Comparison of ENCODE assay signal across 19 cellular contexts in the genomic region with DNA sequence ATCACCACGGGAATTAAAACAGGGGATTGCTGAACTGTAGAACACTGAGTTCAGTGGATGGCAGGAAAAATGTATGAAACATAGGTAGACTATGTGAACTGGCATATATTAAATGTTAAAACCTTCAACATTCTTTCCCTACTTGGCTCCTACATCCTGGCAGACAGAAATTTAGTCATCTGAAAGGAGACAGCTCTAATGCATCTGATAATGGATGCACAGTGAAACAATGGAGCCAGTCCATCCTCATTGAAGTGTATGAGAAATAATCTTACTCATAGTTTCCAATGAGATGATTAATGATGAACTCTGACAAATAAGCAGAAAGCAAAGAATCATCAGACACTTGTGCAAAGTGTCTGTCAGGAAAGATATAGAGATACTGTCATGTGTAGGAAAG.
DNase-seq lines count a peak whose midpoint lies in the region; ATAC-seq and TF ChIP-seq lines count a peak whose summit lies in the region.
"Had no signal": no experiment of that assay in that cellular context is flagged by ENCODE, and none has a peak within 500 bp of the region (broad histone marks: within the 10 kb centered on the region; RNA-seq: fewer than 3 reads in every experiment).

No MANE protein-coding gene starts in this region.

- no peaks in the 10 kb centered on the region for H3K4me1 ChIP-seq in GM23248 (ENCODE audit: insufficient read depth)
- no peaks in the 10 kb centered on the region for H3K4me1 ChIP-seq in SJSA1 (replicated peaks)
- H3K4me1 ChIP-seq: BE2C, tibial nerve had no signal

- H3F3A ChIP-seq in GM23248 (ENCODE audit: insufficient read depth) = 0 out of 2 replicates have a peak, but pooled peaks cover 5% of the 10 kb centered on the region

- no peak for TF ChIP-seq CTCF in epithelial cell of esophagus (IDR thresholded peaks at IDR 0.05; ENCODE audit: insufficient read depth, low read depth, low read length, missing control alignments)
- no peak for TF ChIP-seq CTCF in natural killer cell (IDR thresholded peaks at IDR 0.05)

- peak overlapping the region; percentile 27 for H3K4me2 ChIP-seq in GM23248 (ENCODE audit: unreplicated experiment)

- H3K9me3 Mint-ChIP-seq in natural killer cell = peaks cover 0 to 19% of the 10 kb centered on the region in 2 donors

- H3K4me3 ChIP-seq in GM23248 (no peak overlapping the region), SJSA1 (no peak overlapping the region), epithelial cell of esophagus (ENCODE audit: low read length) (no peak overlapping the region)
- H3K4me3 ChIP-seq: tibial nerve had no signal

- in situ Hi-C loops in GM23248 (cut with MboI) = no loop called here

- H3K79me2 ChIP-seq in GM23248 (ENCODE audit: insufficient read depth) = no peaks in the 10 kb centered on the region

- DNase-seq in GM23248 = peak; percentile 72
- DNase-seq in SJSA1 (ENCODE audit: low read depth in 1 of 2, low spot score in 2 of 2) = peak in 1 of 2 experiments; percentile 7
- DNase-seq in epithelial cell of esophagus (ENCODE audit: low read depth) = peak; percentile 93
- peak; percentile 33 for DNase-seq in renal cortical epithelial cell (ENCODE audit: low read depth)
- DNase-seq in natural killer cell = no peak
- no peak for DNase-seq in iPS-NIHi7 (ENCODE audit: extremely low spot score)
- no peak for DNase-seq in NCI-H146 (lab: John Stamatoyannopoulos, UW)
- no peak for DNase-seq in Right ventricle myocardium superior
- DNase-seq: activated CD4-positive, alpha-beta memory T cell treated with anti-CD3 and anti-CD28 coated beads for 36 hours; activated T-cell treated with anti-CD3 and anti-CD28 coated beads, Interleukin-2, amount 50 U/mL, for 72 hours; BE2C; glutamatergic neuron; islet precursor cell; NCI-H1105 treated with DMSO at 0.1 percent for 48 hours had no signal

- H4K20me1 ChIP-seq in GM23248 (ENCODE audit: insufficient read depth) = no peaks in the 10 kb centered on the region

- intact Hi-C loops in natural killer cell (cut with micrococcal nuclease) = no loop called here
- intact Hi-C loops in Right ventricle myocardium superior (cut with DNase I) = no loop called here

- no peaks in the 10 kb centered on the region for H3K9me2 ChIP-seq in GM23248 (ENCODE audit: insufficient read depth)

- no peak overlapping the region for H3K4me3 Mint-ChIP-seq in natural killer cell
- H3K4me3 Mint-ChIP-seq: activated CD4-positive, alpha-beta memory T cell treated with anti-CD3 and anti-CD28 coated beads for 36 hours; activated T-cell treated with anti-CD3 and anti-CD28 coated beads, Interleukin-2, amount 50 U/mL, for 72 hours; mesothelial cell of epicardium; stimulated activated effector memory CD8-positive, alpha-beta T cell treated with anti-CD3 and anti-CD28 coated beads, Interleukin-12 subunit alpha, Interleukin-12 subunit beta, amount 100 ng/mL, for 72 hours had no signal

- H3K27ac ChIP-seq in GM23248 (peak overlapping the region; percentile 3; the same call in 1 of the 2 replicates), SJSA1 (0 out of 2 replicates have a peak overlapping the region, but pooled peaks have one; percentile 25)
- H3K27ac ChIP-seq: neutrophil, tibial nerve had no signal

- no peak overlapping the region for H3K27ac Mint-ChIP-seq in natural killer cell
- H3K27ac Mint-ChIP-seq: activated CD4-positive, alpha-beta memory T cell treated with anti-CD3 and anti-CD28 coated beads for 36 hours; activated T-cell treated with anti-CD3 and anti-CD28 coated beads, Interleukin-2, amount 50 U/mL, for 72 hours; mesothelial cell of epicardium; stimulated activated effector memory CD8-positive, alpha-beta T cell treated with anti-CD3 and anti-CD28 coated beads, Interleukin-12 subunit alpha, Interleukin-12 subunit beta, amount 100 ng/mL, for 72 hours had no signal

- H3K27me3 ChIP-seq in GM23248 (replicated peaks; ENCODE audit: insufficient read depth) (no peaks in the 10 kb centered on the region), SJSA1 (replicated peaks) (no peaks in the 10 kb centered on the region)
- H3K27me3 ChIP-seq: BE2C, neutrophil, tibial nerve had no signal

- H3K9ac ChIP-seq in GM23248 = no peak overlapping the region

- H3K27me3 Mint-ChIP-seq in natural killer cell (ENCODE audit: low read depth in 2 of 2) = no peaks in the 10 kb centered on the region
- H3K27me3 Mint-ChIP-seq: activated CD4-positive, alpha-beta memory T cell treated with anti-CD3 and anti-CD28 coated beads for 36 hours had no signal

- no peak overlapping the region for H2AFZ ChIP-seq in GM23248

- H3K36me3 Mint-ChIP-seq in natural killer cell = no peaks in the 10 kb centered on the region
- H3K36me3 Mint-ChIP-seq: activated CD4-positive, alpha-beta memory T cell treated with anti-CD3 and anti-CD28 coated beads for 36 hours; stimulated activated effector memory CD8-positive, alpha-beta T cell treated with anti-CD3 and anti-CD28 coated beads, Interleukin-12 subunit alpha, Interleukin-12 subunit beta, amount 100 ng/mL, for 72 hours had no signal

- no peaks in the 10 kb centered on the region for H3K9me3 ChIP-seq in GM23248 (ENCODE audit: low read depth)
- no peaks in the 10 kb centered on the region for H3K9me3 ChIP-seq in SJSA1 (replicated peaks)
- H3K9me3 ChIP-seq: BE2C, neutrophil had no signal

- no peaks in the 10 kb centered on the region for H3K36me3 ChIP-seq in GM23248 (ENCODE audit: low read depth)
- H3K36me3 ChIP-seq in SJSA1 = no peaks in the 10 kb centered on the region
- H3K36me3 ChIP-seq: BE2C, neutrophil, tibial nerve had no signal

- WGBS in GM23248 (ENCODE audit: low coverage in 1 of 2, low lambda C conversion rate in 2 of 2, missing lambda C conversion rate in 2 of 2), 2 experiments = 3 to 7% methylated on average over 1 of the region's 1 CpG

- H3K4me1 Mint-ChIP-seq in natural killer cell = no peaks in the 10 kb centered on the region
- H3K4me1 Mint-ChIP-seq: mesothelial cell of epicardium; stimulated activated effector memory CD8-positive, alpha-beta T cell treated with anti-CD3 and anti-CD28 coated beads, Interleukin-12 subunit alpha, Interleukin-12 subunit beta, amount 100 ng/mL, for 72 hours had no signal

- no peak for ATAC-seq in natural killer cell
- no peak for ATAC-seq in Right ventricle myocardium superior (ENCODE audit: poor library complexity)
- ATAC-seq: activated T-cell treated with anti-CD3 and anti-CD28 coated beads, Interleukin-2, amount 50 U/mL, for 72 hours; sciatic nerve; stimulated activated effector memory CD8-positive, alpha-beta T cell treated with anti-CD3 and anti-CD28 coated beads, Interleukin-12 subunit alpha, Interleukin-12 subunit beta, amount 100 ng/mL, for 72 hours had no signal

Comparison
In these comparisons a context has a peak if more than half of its experiments do, and no peak if none do; other contexts are left out.
1. DNase-seq: peak in GM23248 (single experiment), epithelial cell of esophagus (single experiment) and renal cortical epithelial cell (single experiment); none in natural killer cell (single experiment), iPS-NIHi7 (single experiment), NCI-H146 (single experiment) and Right ventricle myocardium superior (single experiment).